Comparison of ENCODE assay signal across 1 cellular context in the genomic region with DNA sequence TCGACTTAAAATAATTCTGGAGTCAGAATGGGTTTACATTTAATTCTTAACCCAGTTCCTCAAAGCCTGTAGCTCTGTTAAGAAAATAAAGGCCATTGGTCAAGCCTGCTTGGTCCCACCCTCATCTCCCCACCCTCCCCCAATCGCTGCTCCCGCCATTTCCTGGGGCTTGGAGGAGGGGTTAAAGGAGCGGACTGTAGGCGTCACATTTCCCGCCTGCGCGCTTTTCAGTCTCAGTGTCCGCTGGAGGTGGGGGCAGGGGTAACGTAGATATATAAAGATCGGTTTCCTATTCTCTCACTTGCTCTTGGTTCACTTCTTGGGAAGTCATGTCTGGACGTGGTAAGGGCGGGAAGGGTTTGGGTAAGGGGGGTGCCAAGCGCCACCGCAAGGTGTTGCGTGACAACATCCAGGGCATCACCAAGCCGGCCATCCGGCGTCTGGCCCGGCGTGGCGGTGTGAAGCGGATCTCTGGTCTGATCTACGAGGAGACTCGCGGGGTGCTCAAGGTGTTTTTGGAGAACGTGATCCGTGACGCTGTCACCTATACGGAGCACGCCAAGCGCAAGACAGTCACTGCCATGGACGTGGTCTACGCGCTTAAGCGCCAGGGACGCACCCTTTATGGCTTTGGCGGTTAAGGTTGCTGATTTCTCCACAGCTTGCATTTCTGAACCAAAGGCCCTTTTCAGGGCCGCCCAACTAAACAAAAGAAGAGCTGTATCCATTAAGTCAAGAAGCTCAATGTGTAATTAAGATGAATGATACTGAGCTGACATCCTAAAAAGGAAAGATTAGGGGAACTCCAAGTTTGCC.
A peak's percentile ranks its signal among the peaks of the same experiment; 100 is the strongest.
TF ChIP-seq lines count a peak whose summit lies in the region.

No MANE protein-coding gene starts in this region.

TF ChIP-seq in A549, 52 proteins besides CTCF, POLR2A, EP300 and RAD21 (continued from another document):
- TF ChIP-seq BCL3 (IDR thresholded peaks at IDR 0.05) (peak; percentile 79; the same call in 1 of the 3 replicates), RARB (CRISPR knock-in tag; IDR thresholded peaks at IDR 0.05) (peak; percentile 76; the same call in 1 of the 2 replicates), ESRRA (IDR thresholded peaks at IDR 0.05; ENCODE audit: borderline replicate concordance, low read length) (no peak), HOXB5 (CRISPR knock-in tag; IDR thresholded peaks at IDR 0.05) (no peak), NPAS2 (CRISPR knock-in tag; IDR thresholded peaks at IDR 0.05; ENCODE audit: borderline replicate concordance) (no peak)
